Comparison of ENCODE assay signal across 9 cellular contexts in the genomic region with DNA sequence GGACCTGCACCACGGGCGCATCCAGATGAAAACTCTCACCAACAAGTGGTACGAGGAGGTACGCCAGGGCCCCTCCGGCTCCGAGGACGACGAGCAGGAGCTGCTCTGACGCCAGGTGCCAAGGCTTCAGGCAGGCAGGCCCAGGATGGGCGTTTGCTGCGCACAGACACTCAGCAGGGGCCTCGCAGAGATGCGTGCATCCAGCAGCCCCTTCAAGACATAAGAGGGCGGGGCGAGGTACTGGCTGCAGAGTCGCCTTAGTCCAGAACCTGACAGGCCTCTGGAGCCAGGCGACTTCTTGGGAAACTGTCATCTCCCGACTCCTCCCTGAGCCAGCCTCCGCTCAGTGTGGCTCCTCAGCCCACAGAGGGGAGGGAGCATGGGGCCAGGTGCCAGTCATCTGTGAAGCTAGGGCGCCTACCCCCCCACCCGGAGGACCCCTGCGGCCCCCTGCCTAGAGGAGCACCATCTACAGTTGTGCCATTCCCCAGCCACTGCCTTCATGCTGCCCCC. TPM values are rescaled to one million over a fixed set of nuclear protein-coding genes. Genes with fewer than 3 reads are reported as not detected.
DNase-seq lines count a peak whose midpoint lies in the region; ATAC-seq and TF ChIP-seq lines count a peak whose summit lies in the region.
"Had no signal": no experiment of that assay in that cellular context is flagged by ENCODE, and none has a peak within 500 bp of the region (broad histone marks: within the 10 kb centered on the region; RNA-seq: fewer than 3 reads in every experiment).

No MANE protein-coding gene starts in this region.

- no peak overlapping the region for H3K9ac ChIP-seq in IMR-90 (ENCODE audit: low read depth, low read length)

- H3K36me3 ChIP-seq in IMR-90 (ENCODE audit: control insufficient read depth, insufficient read depth, low read length) (peaks cover 27% of the 10 kb centered on the region), mesodermal cell (ENCODE audit: control insufficient read depth, insufficient read depth, low read length) (peaks cover 30% of the 10 kb centered on the region), suprapubic skin (peaks cover 57% of the 10 kb centered on the region), ovary (no peaks in the 10 kb centered on the region)

- H4K91ac ChIP-seq in IMR-90 (ENCODE audit: insufficient read depth, low read depth, low read length): no peak overlapping the region

- H3K9me3 ChIP-seq in IMR-90 (ENCODE audit: control insufficient read depth, insufficient read depth, low read length) (no peaks in the 10 kb centered on the region), mesodermal cell (ENCODE audit: control insufficient read depth, low read length) (no peaks in the 10 kb centered on the region), suprapubic skin (no peaks in the 10 kb centered on the region), ovary (no peaks in the 10 kb centered on the region)
- H3K9me3 ChIP-seq: breast epithelium had no signal

- in situ Hi-C loops in IMR-90 (cut with MboI; ENCODE audit: low sequenced_read_pairs): no loop called here

- peak overlapping the region; percentile 8 for H3K27ac Mint-ChIP-seq in activated naive CD8-positive, alpha-beta T cell treated with anti-CD3 and anti-CD28 coated beads, Interleukin-2, amount 50 U/mL, for 24 hours

- no peak overlapping the region for H2AFZ ChIP-seq in IMR-90 (replicated peaks; ENCODE audit: low read length, poor library complexity)

- no peak overlapping the region for H3K4me3 Mint-ChIP-seq in activated naive CD8-positive, alpha-beta T cell treated with anti-CD3 and anti-CD28 coated beads, Interleukin-2, amount 50 U/mL, for 24 hours

- no peaks in the 10 kb centered on the region for H3K27me3 Mint-ChIP-seq in activated naive CD8-positive, alpha-beta T cell treated with anti-CD3 and anti-CD28 coated beads, Interleukin-2, amount 50 U/mL, for 24 hours

- H3K27me3 ChIP-seq in IMR-90 (ENCODE audit: control insufficient read depth, insufficient read depth, low read length): no peaks in the 10 kb centered on the region
- H3K27me3 ChIP-seq in suprapubic skin: no peaks in the 10 kb centered on the region
- H3K27me3 ChIP-seq in ovary: no peaks in the 10 kb centered on the region
- H3K27me3 ChIP-seq: breast epithelium had no signal

- ATAC-seq in IMR-90 (ENCODE audit: low read depth) (no peak; the same call in 1 of the 2 replicates), GM19455 (IDR thresholded peaks at IDR 0.05; ENCODE audit: unreplicated experiment) (no peak)
- no peak for ATAC-seq in activated naive CD8-positive, alpha-beta T cell treated with anti-CD3 and anti-CD28 coated beads, Interleukin-2, amount 50 U/mL, for 24 hours

- H3K4me2 ChIP-seq in IMR-90 (ENCODE audit: low read depth, low read length): no peak overlapping the region

- no peak overlapping the region for H2BK20ac ChIP-seq in IMR-90 (ENCODE audit: low read depth, low read length)

- H4K8ac ChIP-seq in IMR-90 (ENCODE audit: low read depth in 2 of 2, low read length in 2 of 2): no peak overlapping the region

- H3K27ac ChIP-seq in IMR-90 (ENCODE audit: insufficient read depth, low read length): no peak overlapping the region
- peak overlapping the region; percentile 4 for H3K27ac ChIP-seq in mesodermal cell (ENCODE audit: low read depth, low read length, severe bottlenecking)
- H3K27ac ChIP-seq in suprapubic skin: peak overlapping the region; percentile 34
- H3K27ac ChIP-seq in ovary: peak overlapping the region in 1 of 2 donors; percentile 38

- no peak overlapping the region for H2BK120ac ChIP-seq in IMR-90 (ENCODE audit: low read depth, low read length)

- TF ChIP-seq POLR2A in IMR-90 (IDR thresholded peaks at IDR 0.05; ENCODE audit: low read depth, low read length): no peak
- no peak for TF ChIP-seq POLR2A in suprapubic skin (IDR thresholded peaks at IDR 0.05)
- TF ChIP-seq POLR2A in ovary (IDR thresholded peaks at IDR 0.05): no peak

- H2BK15ac ChIP-seq in IMR-90 (ENCODE audit: low read depth, low read length): no peak overlapping the region

- TF ChIP-seq CTCF in IMR-90 (conservative IDR thresholded peaks at IDR 0.05; ENCODE audit: low read depth, low read length): no peak
- no peak for TF ChIP-seq CTCF in suprapubic skin (IDR thresholded peaks at IDR 0.05)
- no peak for TF ChIP-seq CTCF in ovary (IDR thresholded peaks at IDR 0.05)

- BruUV-seq in IMR-90 (replicated peaks; lab: Mats Ljungman, UMichigan): no TSS peak

- no peak overlapping the region for H2BK5ac ChIP-seq in IMR-90 (ENCODE audit: low read depth, low read length, poor library complexity, severe bottlenecking)

- no peak overlapping the region for H3K4ac ChIP-seq in IMR-90 (ENCODE audit: low read depth, low read length)

- dilution Hi-C loops in IMR-90 (cut with HindIII; ENCODE audit: low sequenced_read_pairs, unreplicated experiment): no loop called here

- H3K9me3 Mint-ChIP-seq in activated naive CD8-positive, alpha-beta T cell treated with anti-CD3 and anti-CD28 coated beads, Interleukin-2, amount 50 U/mL, for 24 hours: no peaks in the 10 kb centered on the region

- H3K23ac ChIP-seq in IMR-90 (ENCODE audit: low read depth, low read length): no peak overlapping the region

- H3K4me1 ChIP-seq in IMR-90 (ENCODE audit: control insufficient read depth, insufficient read depth, low read length) (peaks cover 24% of the 10 kb centered on the region; the same call in 1 of the 2 replicates), mesodermal cell (ENCODE audit: control insufficient read depth, insufficient read depth, low read length, poor library complexity, severe bottlenecking) (peaks cover 24% of the 10 kb centered on the region), suprapubic skin (peaks cover 31% of the 10 kb centered on the region), ovary (ENCODE audit: insufficient read depth) (peaks cover 23% of the 10 kb centered on the region)

- no peak overlapping the region for H4K5ac ChIP-seq in IMR-90 (ENCODE audit: low read depth, low read length)

- no peaks in the 10 kb centered on the region; a peak in 1 of 4 replicates for H3K79me1 ChIP-seq in IMR-90 (ENCODE audit: low read depth in 1 of 2, low read length in 2 of 2)

- no peak overlapping the region for H3K14ac ChIP-seq in IMR-90 (replicated peaks; ENCODE audit: low read depth, low read length)

- no peak overlapping the region for H2AK5ac ChIP-seq in IMR-90 (ENCODE audit: low read depth, low read length)

- no peak overlapping the region for H3K18ac ChIP-seq in IMR-90 (ENCODE audit: low read depth, low read length)

- peak overlapping the region; percentile 68 for H2AK9ac ChIP-seq in IMR-90 (replicated peaks; ENCODE audit: low read depth, low read length, poor library complexity)

- POLR2A ChIA-PET in IMR-90 (lab: Charles Lee; ENCODE audit: unreplicated experiment): no interaction called here
- POLR2A ChIA-PET in HEK293T (lab: Yijun Ruan, JAX): no interaction called here

- CTCF ChIA-PET in IMR-90 (lab: Yijun Ruan, JAX): interaction anchor here (0.5 to 1.3 kb wide), 4 partner anchors 11 to 89 kb away, joined by 3 to 4 read pairs (median 3); no protein-coding TSS in a partner anchor
- CTCF ChIA-PET in HEK293T (lab: Yijun Ruan, JAX): interaction anchor here (0.7 to 2.6 kb wide), 6 partner anchors 12 to 346 kb away, joined by 3 to 7 read pairs (median 4); no protein-coding TSS in a partner anchor

- WGBS in IMR-90 (ENCODE audit: extremely low coverage in 2 of 2, insufficient read length in 1 of 2), 2 experiments: 83% methylated on average over 5 of the region's 22 CpGs; no CpG with 5 or more reads in 1 of the 2 experiments
- WGBS in mesodermal cell (ENCODE audit: insufficient coverage in 2 of 2), 2 experiments: 90 to 96% methylated on average over 19 to 22 of the region's 22 CpGs
- 86% methylated on average over 16 of the region's 22 CpGs for WGBS in suprapubic skin
- 73 to 80% (median 75%) methylated on average over 22 of the region's 22 CpGs for WGBS in ovary, 3 donors

- no peak for DNase-seq in IMR-90
- no peak for DNase-seq in activated naive CD8-positive, alpha-beta T cell treated with anti-CD3 and anti-CD28 coated beads, Interleukin-2, amount 50 U/mL, for 24 hours
- DNase-seq in suprapubic skin (ENCODE audit: low spot score in 2 of 2): peak in 1 of 2 donors; percentile 58
- DNase-seq in cerebellar nuclear complex (lab: John Stamatoyannopoulos, UW): no peak
- DNase-seq in ovary: no peak
- DNase-seq in HEK293T (ENCODE audit: extremely low spot score): no peak

- no peak for TF ChIP-seq RAD21 in IMR-90 (IDR thresholded peaks at IDR 0.05; ENCODE audit: low read length)

- peaks cover 20% of the 10 kb centered on the region for H3K4me1 Mint-ChIP-seq in activated naive CD8-positive, alpha-beta T cell treated with anti-CD3 and anti-CD28 coated beads, Interleukin-2, amount 50 U/mL, for 24 hours

- H4K20me1 ChIP-seq in IMR-90 (ENCODE audit: insufficient read depth, low read length): 0 out of 2 replicates have a peak, but pooled peaks cover 9% of the 10 kb centered on the region

- intact Hi-C loops in IMR-90 (cut with micrococcal nuclease): loop anchor here (1.0 kb wide), 1 partner anchor 277 kb away; no protein-coding TSS in a partner anchor
- intact Hi-C loops in ovary (cut with DNase I): loop anchor here in 2 of 4 donors (5.0 to 10.0 kb wide), 2 partner anchors 273 to 276 kb away; no protein-coding TSS in a partner anchor

- H3K56ac ChIP-seq in IMR-90 (ENCODE audit: extremely low read depth, insufficient read depth, low read length): no peak overlapping the region

- no peaks in the 10 kb centered on the region for H3K9me1 ChIP-seq in IMR-90 (ENCODE audit: insufficient read depth, low read length)

- peaks cover 11% of the 10 kb centered on the region for H3K36me3 Mint-ChIP-seq in activated naive CD8-positive, alpha-beta T cell treated with anti-CD3 and anti-CD28 coated beads, Interleukin-2, amount 50 U/mL, for 24 hours (ENCODE audit: low read depth)

- no peak overlapping the region for H3K4me3 ChIP-seq in IMR-90 (ENCODE audit: insufficient read depth, low read depth, low read length)
- no peak overlapping the region for H3K4me3 ChIP-seq in mesodermal cell (ENCODE audit: extremely low read depth, insufficient read depth, low read length, poor library complexity, severe bottlenecking)
- no peak overlapping the region for H3K4me3 ChIP-seq in suprapubic skin
- H3K4me3 ChIP-seq in ovary: no peak overlapping the region
- H3K4me3 ChIP-seq: breast epithelium had no signal

- TF ChIP-seq EP300 in suprapubic skin (IDR thresholded peaks at IDR 0.05) (no peak), ovary (IDR thresholded peaks at IDR 0.05) (no peak)

RNA-seq across cellular contexts. Expression of a gene that starts 27.4 kb away (rescaled TPM):
- total RNA-seq in IMR-90 (2012; rRNA removed): 1.3 and 1.4 TPM in 2 replicates
- 4.4 and 4.5 TPM in 2 replicates for polyA plus RNA-seq in IMR-90 (2012; rRNA removed)
- polyA plus RNA-seq in IMR-90 (2012; cell fraction: cytosol; rRNA removed): 3.5 and 5.8 TPM in 2 replicates
- polyA plus RNA-seq in IMR-90 (2012; cell fraction: nucleus; rRNA removed; ENCODE audit: low replicate concordance): 5.9 and 9.4 TPM in 2 replicates
- polyA plus RNA-seq in mesodermal cell (2013, experiment 1 of 2): 6.3 TPM
- polyA plus RNA-seq in mesodermal cell (2013, experiment 2 of 2): 5.3 TPM
- total RNA-seq in suprapubic skin: 1 to 10 TPM; 7.3 to 9.3 (median 8.7) TPM
- total RNA-seq in ovary: 1 to 10 TPM; 2.3 to 9.8 (median 6.4) TPM
- 1 to 10 TPM; 4.7 to 6.0 TPM for polyA plus RNA-seq in ovary

RNA-seq across cellular contexts. Expression of a gene that starts 48.3 kb away (rescaled TPM):
- total RNA-seq in IMR-90 (2012; rRNA removed) (44.6 and 49.7 TPM in 2 replicates), suprapubic skin (100 to 1,000 TPM; 134 to 150 (median 138) TPM), ovary (100 to 1,000 TPM in 2 of 7 donors, 10 to 100 TPM in 5; 54.0 to 186 (median 73.2) TPM)
- polyA plus RNA-seq in IMR-90 (2012; rRNA removed) (55.0 and 62.3 TPM in 2 replicates), ovary (10 to 100 TPM; 44.2 to 61.6 TPM)
- 122 and 166 TPM in 2 replicates for polyA plus RNA-seq in IMR-90 (2012; cell fraction: cytosol; rRNA removed)
- 88.0 and 111 TPM in 2 replicates for polyA plus RNA-seq in IMR-90 (2012; cell fraction: nucleus; rRNA removed; ENCODE audit: low replicate concordance)
- 84.5 TPM for polyA plus RNA-seq in mesodermal cell (2013, experiment 1 of 2)
- 76.5 TPM for polyA plus RNA-seq in mesodermal cell (2013, experiment 2 of 2)
